In the genomic region with DNA sequence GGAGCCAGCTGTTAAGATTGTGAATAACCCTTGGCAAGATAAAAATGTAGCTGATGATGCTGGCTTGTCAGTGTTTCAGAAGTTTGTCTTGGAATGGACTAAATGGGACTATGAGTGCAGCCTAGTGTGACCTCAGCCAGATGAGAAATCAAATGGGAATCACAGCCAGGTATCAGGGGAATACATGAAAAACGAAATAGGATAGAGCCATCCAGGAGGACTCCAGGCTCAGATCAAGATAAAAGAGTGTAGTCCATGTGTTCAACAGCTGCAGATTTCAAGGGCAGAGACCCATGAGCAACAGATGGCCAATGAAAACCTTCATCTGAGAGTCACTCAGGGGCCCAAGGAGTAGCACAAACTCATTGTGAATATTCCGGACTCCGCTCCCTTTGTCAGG, we compare ENCODE assay signal across 19 cellular contexts.
"Had no signal": no experiment of that assay in that cellular context is flagged by ENCODE, and none has a peak within 500 bp of the region (broad histone marks: within the 10 kb centered on the region; RNA-seq: fewer than 3 reads in every experiment).

No MANE protein-coding gene starts in this region.

- H3K9me3 ChIP-seq: adrenal gland, colonic mucosa, neutrophil had no signal

- H3K36me3 ChIP-seq: adrenal gland, colonic mucosa, esophagus muscularis mucosa, neutrophil had no signal

- H3K27me3 ChIP-seq: adrenal gland, colonic mucosa, esophagus muscularis mucosa, neutrophil had no signal

- FAIRE-seq: small intestine had no signal

- DNase-seq: activated B cell treated with CpG ODN at 0.5 μM for 24 hours; activated CD4-positive, alpha-beta T cell treated with anti-CD3 and anti-CD28 coated beads for 48 hours; activated CD8-positive, alpha-beta T cell treated with anti-CD3 and anti-CD28 coated beads for 36 hours; activated effector memory CD4-positive, alpha-beta T cell treated with Interleukin-2 at 50 U/mL for 16 hours; activated naive CD4-positive, alpha-beta T cell treated with anti-CD3 and anti-CD28 coated beads, Interleukin-2, amount 50 U/mL, for 16 hours; activated T-cell treated with anti-CD3 and anti-CD28 coated beads, Interleukin-2, amount 50 U/mL, for 4 hours; adrenal gland; caudate nucleus; colonic mucosa; immature natural killer cell; naive B cell; small intestine; stimulated activated CD4-positive, alpha-beta T cell treated with anti-CD3 and anti-CD28 coated beads, Interleukin-4, amount 100 ng/mL, for 4 hours; stimulated activated CD8-positive, alpha-beta memory T cell treated with anti-CD3 and anti-CD28 coated beads, Interleukin-4, amount 100 ng/mL, for 48 hours; stimulated activated naive CD4-positive, alpha-beta T cell treated with Interleukin-2 at 50 U/mL for 16 hours; T-helper 2 cell had no signal

- H3K4me1 ChIP-seq: adrenal gland, colonic mucosa had no signal

- H3K27ac ChIP-seq: adrenal gland, colonic mucosa, esophagus muscularis mucosa, neutrophil had no signal

- H3K4me3 ChIP-seq: adrenal gland, colonic mucosa, esophagus muscularis mucosa, lung had no signal

- ATAC-seq: activated CD8-positive, alpha-beta T cell treated with anti-CD3 and anti-CD28 coated beads for 36 hours; activated T-cell treated with anti-CD3 and anti-CD28 coated beads, Interleukin-2, amount 50 U/mL, for 4 hours had no signal
